Comparison of ENCODE assay signal across 26 cellular contexts in genomic region chr2:234279646-234280045, GRCh38.
DNase-seq lines count a peak whose midpoint lies in the region; ATAC-seq and TF ChIP-seq lines count a peak whose summit lies in the region.
"Had no signal": no experiment of that assay in that cellular context is flagged by ENCODE, and none has a peak within 500 bp of the region (broad histone marks: within the 10 kb centered on the region; RNA-seq: fewer than 3 reads in every experiment).

No MANE protein-coding gene starts in this region.

- H3K9me3 Mint-ChIP-seq in activated CD8-positive, alpha-beta memory T cell treated with anti-CD3 and anti-CD28 coated beads, Interleukin-2, amount 10 ng/mL, durations not matched to agents 7 days and 5 days (ENCODE audit: low read depth) = peaks cover 30% of the 10 kb centered on the region
- peaks cover 3% of the 10 kb centered on the region for H3K9me3 Mint-ChIP-seq in activated T-helper 17 cell treated with anti-CD3 and anti-CD28 coated beads, Interleukin-2, amount 50 U/mL, for 72 hours
- peaks cover 0 to 8% of the 10 kb centered on the region in 2 donors for H3K9me3 Mint-ChIP-seq in natural killer cell

- no peaks in the 10 kb centered on the region for H3K36me3 ChIP-seq in KOPT-K1 (ENCODE audit: insufficient read depth, low read length)
- H3K36me3 ChIP-seq: colonic mucosa, heart right ventricle, suprapubic skin, uterus had no signal

- no peak for TF ChIP-seq CTCF in natural killer cell (IDR thresholded peaks at IDR 0.05)
- no peak for TF ChIP-seq CTCF in GM10266 (IDR thresholded peaks at IDR 0.05; ENCODE audit: control insufficient read depth, insufficient read depth, low read depth, missing control alignments)

- no peak overlapping the region for H3K4me3 Mint-ChIP-seq in activated CD8-positive, alpha-beta memory T cell treated with anti-CD3 and anti-CD28 coated beads, Interleukin-2, amount 10 ng/mL, durations not matched to agents 7 days and 5 days
- H3K4me3 Mint-ChIP-seq in activated T-helper 17 cell treated with anti-CD3 and anti-CD28 coated beads, Interleukin-2, amount 50 U/mL, for 72 hours = peak overlapping the region; percentile 49
- H3K4me3 Mint-ChIP-seq in natural killer cell = no peak overlapping the region
- H3K4me3 Mint-ChIP-seq: B cell; stimulated activated memory B cell treated with anti-CD40 and anti-IgM and Interleukin-4, amounts not matched to agents 10 μg/mL and 1 μg/mL and 100 μg/mL, for 72 hours had no signal

- peaks cover 68% of the 10 kb centered on the region for H3K4me1 Mint-ChIP-seq in activated CD8-positive, alpha-beta memory T cell treated with anti-CD3 and anti-CD28 coated beads, Interleukin-2, amount 10 ng/mL, durations not matched to agents 7 days and 5 days
- peaks cover 24% of the 10 kb centered on the region for H3K4me1 Mint-ChIP-seq in activated T-helper 17 cell treated with anti-CD3 and anti-CD28 coated beads, Interleukin-2, amount 50 U/mL, for 72 hours
- peaks cover 61 to 70% of the 10 kb centered on the region in 2 donors for H3K4me1 Mint-ChIP-seq in natural killer cell
- H3K4me1 Mint-ChIP-seq: stimulated activated memory B cell treated with anti-CD40 and anti-IgM and Interleukin-4, amounts not matched to agents 10 μg/mL and 1 μg/mL and 100 μg/mL, for 72 hours had no signal

- H3K36me3 Mint-ChIP-seq in activated CD8-positive, alpha-beta memory T cell treated with anti-CD3 and anti-CD28 coated beads, Interleukin-2, amount 10 ng/mL, durations not matched to agents 7 days and 5 days = peaks cover 84% of the 10 kb centered on the region
- no peaks in the 10 kb centered on the region for H3K36me3 Mint-ChIP-seq in activated T-helper 17 cell treated with anti-CD3 and anti-CD28 coated beads, Interleukin-2, amount 50 U/mL, for 72 hours (ENCODE audit: low read depth)
- no peaks in the 10 kb centered on the region for H3K36me3 Mint-ChIP-seq in natural killer cell
- H3K36me3 Mint-ChIP-seq: stimulated activated memory B cell treated with anti-CD40 and anti-IgM and Interleukin-4, amounts not matched to agents 10 μg/mL and 1 μg/mL and 100 μg/mL, for 72 hours had no signal

- ATAC-seq in activated CD8-positive, alpha-beta memory T cell treated with anti-CD3 and anti-CD28 coated beads, Interleukin-2, amount 10 ng/mL, durations not matched to agents 7 days and 5 days = no peak
- no peak for ATAC-seq in activated T-helper 17 cell treated with anti-CD3 and anti-CD28 coated beads, Interleukin-2, amount 50 U/mL, for 72 hours (replicated peaks)
- ATAC-seq in natural killer cell = no peak
- ATAC-seq: heart right ventricle; stimulated activated memory B cell treated with anti-CD40 and anti-IgM and Interleukin-4, amounts not matched to agents 10 μg/mL and 1 μg/mL and 100 μg/mL, for 72 hours had no signal

- no peak for DNase-seq in activated CD8-positive, alpha-beta memory T cell treated with anti-CD3 and anti-CD28 coated beads, Interleukin-2, amount 10 ng/mL, durations not matched to agents 7 days and 5 days
- DNase-seq in activated CD8-positive, alpha-beta memory T cell treated with anti-CD3 and anti-CD28 coated beads for 24 hours = no peak
- DNase-seq in natural killer cell (no peak), GM10266 (ENCODE audit: extremely low spot score) (no peak), superior temporal gyrus (ENCODE audit: extremely low spot score) (no peak)
- no peak for DNase-seq in stimulated activated CD4-positive, alpha-beta T cell treated with anti-CD3 and anti-CD28 coated beads, Interleukin-1b, Interleukin-23, amount 100 ng/mL, for 48 hours
- DNase-seq: amygdala; Caco-2; colonic mucosa; effector memory CD4-positive, alpha-beta T cell; foreskin fibroblast; heart right ventricle; Kasumi-1; NCI-H1092; NCI-H1930; occipital lobe; stimulated activated CD4-positive, alpha-beta T cell treated with anti-CD3 and anti-CD28 coated beads, Interleukin-2, amount 100 ng/mL, for 48 hours; T-helper 9 cell; uterus had no signal

- CTCF ChIA-PET in activated CD8-positive, alpha-beta memory T cell treated with anti-CD3 and anti-CD28 coated beads, Interleukin-2, amount 10 ng/mL, durations not matched to agents 7 days and 5 days (lab: Charles Lee) = interaction anchor here (1.1 to 2.9 kb wide), 4 partner anchors 11 to 222 kb away, joined by 4 to 28 read pairs (median 6); partner anchors contain the start of gene ARL4C

- H3K27ac Mint-ChIP-seq in activated CD8-positive, alpha-beta memory T cell treated with anti-CD3 and anti-CD28 coated beads, Interleukin-2, amount 10 ng/mL, durations not matched to agents 7 days and 5 days = peak overlapping the region; percentile 94
- peak overlapping the region; percentile 81 for H3K27ac Mint-ChIP-seq in activated T-helper 17 cell treated with anti-CD3 and anti-CD28 coated beads, Interleukin-2, amount 50 U/mL, for 72 hours
- peak overlapping the region; percentile 88 to 92 for H3K27ac Mint-ChIP-seq in natural killer cell
- H3K27ac Mint-ChIP-seq: B cell; stimulated activated memory B cell treated with anti-CD40 and anti-IgM and Interleukin-4, amounts not matched to agents 10 μg/mL and 1 μg/mL and 100 μg/mL, for 72 hours had no signal

- no peaks in the 10 kb centered on the region for H3K27me3 Mint-ChIP-seq in activated CD8-positive, alpha-beta memory T cell treated with anti-CD3 and anti-CD28 coated beads, Interleukin-2, amount 10 ng/mL, durations not matched to agents 7 days and 5 days
- no peaks in the 10 kb centered on the region for H3K27me3 Mint-ChIP-seq in activated T-helper 17 cell treated with anti-CD3 and anti-CD28 coated beads, Interleukin-2, amount 50 U/mL, for 72 hours
- H3K27me3 Mint-ChIP-seq in natural killer cell (ENCODE audit: low read depth in 2 of 2) = no peaks in the 10 kb centered on the region

- peaks cover 49% of the 10 kb centered on the region for H3K9me3 ChIP-seq in KOPT-K1 (ENCODE audit: insufficient read depth, low read length, poor library complexity, severe bottlenecking)
- H3K9me3 ChIP-seq: Caco-2, colonic mucosa, heart right ventricle, suprapubic skin, uterus had no signal

- peak overlapping the region; percentile 93 for H3K27ac ChIP-seq in KOPT-K1 (ENCODE audit: low read depth, low read length, poor library complexity, severe bottlenecking)
- H3K27ac ChIP-seq: heart right ventricle, RWPE1, SK-N-MC, suprapubic skin, uterus had no signal

- intact Hi-C loops in natural killer cell (cut with micrococcal nuclease) = no loop called here
